26 cellular contexts compared by ENCODE assay signal in genomic region chr10:26043469-26043868, GRCh38.
"Had no signal": no experiment of that assay in that cellular context is flagged by ENCODE, and none has a peak within 500 bp of the region (broad histone marks: within the 10 kb centered on the region; RNA-seq: fewer than 3 reads in every experiment).

No MANE protein-coding gene starts in this region.

- H3K4me1 ChIP-seq: SJCRH30 had no signal

- H3K4me2 ChIP-seq: SK-N-SH had no signal

- H3K36me3 Mint-ChIP-seq: activated CD4-positive, alpha-beta memory T cell treated with anti-CD3 and anti-CD28 coated beads for 36 hours; activated naive CD4-positive, alpha-beta T cell treated with anti-CD3 and anti-CD28 coated beads, Interleukin-2, amount 10 ng/mL, durations not matched to agents 7 days and 5 days; activated naive CD8-positive, alpha-beta T cell treated with anti-CD3 and anti-CD28 coated beads for 36 hours had no signal

- H3K27ac ChIP-seq: SJCRH30, VCaP had no signal

- H3K27me3 Mint-ChIP-seq: activated CD4-positive, alpha-beta T cell treated with anti-CD3 and anti-CD28 coated beads, Interleukin-2, amount 10 ng/mL, durations not matched to agents 7 days and 5 days; activated naive CD4-positive, alpha-beta T cell treated with anti-CD3 and anti-CD28 coated beads, Interleukin-2, amount 10 ng/mL, durations not matched to agents 7 days and 5 days; activated naive CD8-positive, alpha-beta T cell treated with anti-CD3 and anti-CD28 coated beads for 36 hours had no signal

- H3K9ac ChIP-seq: SK-N-SH had no signal

- DNase-seq: activated CD4-positive, alpha-beta memory T cell treated with anti-CD3 and anti-CD28 coated beads for 36 hours; activated CD4-positive, alpha-beta T cell treated with anti-CD3 and anti-CD28 coated beads, Interleukin-2, amount 10 ng/mL, durations not matched to agents 7 days and 5 days; activated CD4-positive, CD25-positive, alpha-beta regulatory T cell; activated CD8-positive, alpha-beta memory T cell treated with anti-CD3 and anti-CD28 coated beads for 24 hours; activated gamma-delta T cell treated with Interleukin-2 at 50 U/mL for 16 hours; activated naive CD4-positive, alpha-beta T cell treated with anti-CD3 and anti-CD28 coated beads, Interleukin-2, amount 10 ng/mL, durations not matched to agents 7 days and 5 days; activated naive CD8-positive, alpha-beta T cell treated with anti-CD3 and anti-CD28 coated beads for 36 hours; activated T-cell treated with anti-CD3 and anti-CD28 coated beads, Interleukin-2, amount 50 U/mL, for 72 hours; KG1; NCI-H1092 treated with DMSO at 0.1 percent for 48 hours; NCI-H1417 treated with DMSO at 0.1 percent for 48 hours; NCI-H1694; NCI-H2029; NCI-H345; NCI-H510A; NK-92 treated with Interleukin-12 subunit alpha and Interleukin-12 subunit beta, amount 100 ng/mL, for 24 hours; OCI-M1; Right ventricle myocardium superior; RPMI8226; SK-N-SH; T-helper 1 cell had no signal

- H3K27ac Mint-ChIP-seq: activated CD4-positive, alpha-beta memory T cell treated with anti-CD3 and anti-CD28 coated beads for 36 hours; activated CD4-positive, alpha-beta T cell treated with anti-CD3 and anti-CD28 coated beads, Interleukin-2, amount 10 ng/mL, durations not matched to agents 7 days and 5 days; activated naive CD4-positive, alpha-beta T cell treated with anti-CD3 and anti-CD28 coated beads, Interleukin-2, amount 10 ng/mL, durations not matched to agents 7 days and 5 days; activated naive CD8-positive, alpha-beta T cell treated with anti-CD3 and anti-CD28 coated beads for 36 hours; activated T-cell treated with anti-CD3 and anti-CD28 coated beads, Interleukin-2, amount 50 U/mL, for 72 hours; activated T-helper 2 cell treated with anti-CD3 and anti-CD28 coated beads, Interferon-gamma antibody, Interleukin-2, Interleukin-4, amounts not matched to agents 10 μg/mL and 5 μg/mL and 100 μg/mL, durations not matched to agents 14 hours and 24 hours and 36 hours had no signal

- H3K4me1 Mint-ChIP-seq: activated CD4-positive, alpha-beta T cell treated with anti-CD3 and anti-CD28 coated beads, Interleukin-2, amount 10 ng/mL, durations not matched to agents 7 days and 5 days; activated naive CD4-positive, alpha-beta T cell treated with anti-CD3 and anti-CD28 coated beads, Interleukin-2, amount 10 ng/mL, durations not matched to agents 7 days and 5 days; activated naive CD8-positive, alpha-beta T cell treated with anti-CD3 and anti-CD28 coated beads for 36 hours had no signal

- H3K9me3 ChIP-seq: SJCRH30, SK-N-SH had no signal

- ATAC-seq: activated T-cell treated with anti-CD3 and anti-CD28 coated beads, Interleukin-2, amount 50 U/mL, for 72 hours; Panc1 had no signal

- H3K36me3 ChIP-seq: SJCRH30 had no signal

- FAIRE-seq: bronchial epithelial cell had no signal

- H3K27me3 ChIP-seq: SJCRH30 had no signal

- H3K4me3 ChIP-seq: SJCRH30 had no signal

- H3K4me3 Mint-ChIP-seq: activated CD4-positive, alpha-beta memory T cell treated with anti-CD3 and anti-CD28 coated beads for 36 hours; activated CD4-positive, alpha-beta T cell treated with anti-CD3 and anti-CD28 coated beads, Interleukin-2, amount 10 ng/mL, durations not matched to agents 7 days and 5 days; activated naive CD4-positive, alpha-beta T cell treated with anti-CD3 and anti-CD28 coated beads, Interleukin-2, amount 10 ng/mL, durations not matched to agents 7 days and 5 days; activated naive CD8-positive, alpha-beta T cell treated with anti-CD3 and anti-CD28 coated beads for 36 hours; activated T-cell treated with anti-CD3 and anti-CD28 coated beads, Interleukin-2, amount 50 U/mL, for 72 hours had no signal
